ENCODE assay signal across 17 cellular contexts in genomic region chr17:34582185-34582900, GRCh38. TPM values are rescaled to one million over a fixed set of nuclear protein-coding genes. Genes with fewer than 3 reads are reported as not detected.
A peak's percentile ranks its signal among the peaks of the same experiment; 100 is the strongest.
DNase-seq lines count a peak whose midpoint lies in the region; ATAC-seq and TF ChIP-seq lines count a peak whose summit lies in the region.
"Had no signal": no experiment of that assay in that cellular context is flagged by ENCODE, and none has a peak within 500 bp of the region (broad histone marks: within the 10 kb centered on the region; RNA-seq: fewer than 3 reads in every experiment).

No MANE protein-coding gene starts in this region.

- H4K20me1 ChIP-seq in SK-N-SH (ENCODE audit: insufficient read depth) = no peaks in the 10 kb centered on the region

- H3K4me3 ChIP-seq in SK-N-SH (ENCODE audit: low read depth in 2 of 2, low read length in 1 of 2) = no peak overlapping the region
- no peak overlapping the region for H3K4me3 ChIP-seq in effector memory CD4-positive, alpha-beta T cell (ENCODE audit: insufficient read depth, low read depth, low read length, poor library complexity, severe bottlenecking)

- WGBS in SK-N-SH (ENCODE audit: low lambda C conversion rate) = 25% methylated on average over 16 of the region's 22 CpGs

- no peaks in the 10 kb centered on the region for H3K9me3 ChIP-seq in SK-N-SH
- no peaks in the 10 kb centered on the region for H3K9me3 ChIP-seq in T-helper 17 cell (ENCODE audit: control insufficient read depth, low read length, poor library complexity, severe bottlenecking)
- no peaks in the 10 kb centered on the region for H3K9me3 ChIP-seq in effector memory CD4-positive, alpha-beta T cell (ENCODE audit: control insufficient read depth, low read length)
- H3K9me3 ChIP-seq: heart left ventricle had no signal

- no peak overlapping the region for H3K4me2 ChIP-seq in SK-N-SH

- POLR2A ChIA-PET in SK-N-SH (lab: Yijun Ruan, JAX) = no interaction called here

- H3K36me3 ChIP-seq in SK-N-SH (replicated peaks in 1 of 2; ENCODE audit: control insufficient read depth in 1 of 2, insufficient read depth in 2 of 2, low read length in 1 of 2) = no peaks in the 10 kb centered on the region
- H3K36me3 ChIP-seq in effector memory CD4-positive, alpha-beta T cell (ENCODE audit: control insufficient read depth, insufficient read depth, low read length) = no peaks in the 10 kb centered on the region
- H3K36me3 ChIP-seq: heart left ventricle had no signal

- H3K27ac Mint-ChIP-seq in T-helper 17 cell (no peak overlapping the region), type B pancreatic cell (no peak overlapping the region)
- H3K27ac Mint-ChIP-seq: activated naive CD4-positive, alpha-beta T cell treated with anti-CD3 and anti-CD28 coated beads for 36 hours; stimulated activated effector memory CD8-positive, alpha-beta T cell treated with anti-CD3 and anti-CD28 coated beads, Interleukin-12 subunit alpha, Interleukin-12 subunit beta, amount 100 ng/mL, for 72 hours had no signal

- CTCF ChIA-PET in SK-N-SH (lab: Yijun Ruan, JAX) = interaction anchor here (1.1 to 6.8 kb wide), 13 partner anchors 10 to 310 kb away, joined by 3 to 45 read pairs (median 4); no protein-coding TSS in a partner anchor

- peaks cover 0 to 18% of the 10 kb centered on the region in 2 experiments; a peak in 1 of 4 replicates for H3K4me1 ChIP-seq in SK-N-SH (ENCODE audit: control insufficient read depth in 1 of 2, insufficient read depth in 2 of 2, low read depth in 1 of 2, low read length in 1 of 2)
- H3K4me1 ChIP-seq in effector memory CD4-positive, alpha-beta T cell (ENCODE audit: control insufficient read depth, insufficient read depth, low read length, poor library complexity, severe bottlenecking) = peaks cover 25% of the 10 kb centered on the region

- peak; percentile 53 for DNase-seq in SK-N-SH
- no peak for DNase-seq in T-helper 17 cell
- peak; percentile 41 for DNase-seq in iPS-NIHi11 (ENCODE audit: low spot score)
- no peak for DNase-seq in type B pancreatic cell (ENCODE audit: extremely low spot score, unreplicated experiment)
- no peak for DNase-seq in effector memory CD4-positive, alpha-beta T cell
- no peak for DNase-seq in GF-D8 (lab: John Stamatoyannopoulos, UW)
- DNase-seq in amygdala (lab: John Stamatoyannopoulos, UW) = no peak
- DNase-seq: activated naive CD4-positive, alpha-beta T cell treated with anti-CD3 and anti-CD28 coated beads for 36 hours; COR-L47; erythroblast; heart left ventricle; NCI-H2171; stimulated activated CD4-positive, alpha-beta T cell treated with anti-CD3 and anti-CD28 coated beads, Interleukin-4, amount 100 ng/mL, for 4 hours had no signal

- H3K36me3 Mint-ChIP-seq in T-helper 17 cell (ENCODE audit: low read depth) (peaks cover 4% of the 10 kb centered on the region), type B pancreatic cell (no peaks in the 10 kb centered on the region)
- H3K36me3 Mint-ChIP-seq: stimulated activated effector memory CD8-positive, alpha-beta T cell treated with anti-CD3 and anti-CD28 coated beads, Interleukin-12 subunit alpha, Interleukin-12 subunit beta, amount 100 ng/mL, for 72 hours had no signal

- H3K27ac ChIP-seq in SK-N-SH (ENCODE audit: low read depth in 2 of 2, low read length in 1 of 2) = no peak overlapping the region
- no peak overlapping the region for H3K27ac ChIP-seq in effector memory CD4-positive, alpha-beta T cell (ENCODE audit: insufficient read depth, low read length, poor library complexity, severe bottlenecking)
- H3K27ac ChIP-seq: heart left ventricle had no signal

- no peaks in the 10 kb centered on the region for H3K79me2 ChIP-seq in SK-N-SH (ENCODE audit: insufficient read depth)

- H3K27me3 Mint-ChIP-seq in T-helper 17 cell (peaks cover 68% of the 10 kb centered on the region), type B pancreatic cell (peaks cover 87% of the 10 kb centered on the region)

- H3K9me3 Mint-ChIP-seq in type B pancreatic cell = no peaks in the 10 kb centered on the region
- H3K9me3 Mint-ChIP-seq: activated naive CD4-positive, alpha-beta T cell treated with anti-CD3 and anti-CD28 coated beads for 36 hours; stimulated activated effector memory CD8-positive, alpha-beta T cell treated with anti-CD3 and anti-CD28 coated beads, Interleukin-12 subunit alpha, Interleukin-12 subunit beta, amount 100 ng/mL, for 72 hours had no signal

- ATAC-seq in SK-N-SH treated with all-trans-retinoic acid at 6 μM for 48 hours (no peak), T-helper 17 cell (no peak)
- ATAC-seq: HepG2; stimulated activated effector memory CD8-positive, alpha-beta T cell treated with anti-CD3 and anti-CD28 coated beads, Interleukin-12 subunit alpha, Interleukin-12 subunit beta, amount 100 ng/mL, for 72 hours had no signal

- no peak for TF ChIP-seq CTCF in SK-N-SH (IDR thresholded peaks at IDR 0.05)
- TF ChIP-seq CTCF in type B pancreatic cell (conservative IDR thresholded peaks at IDR 0.05) = no peak

- H2AFZ ChIP-seq in SK-N-SH (ENCODE audit: low read depth) = no peak overlapping the region

- TF ChIP-seq EP300 in SK-N-SH (IDR thresholded peaks at IDR 0.05; ENCODE audit: borderline replicate concordance in 1 of 2, low read depth in 1 of 2, low read length in 1 of 2) = no peak

- TF ChIP-seq RAD21 in SK-N-SH (IDR thresholded peaks at IDR 0.05; ENCODE audit: low read length) = no peak

- no peaks in the 10 kb centered on the region for H3F3A ChIP-seq in SK-N-SH (replicated peaks; ENCODE audit: insufficient read depth)

- H3K9me2 ChIP-seq in SK-N-SH = no peaks in the 10 kb centered on the region

- peaks cover 14% of the 10 kb centered on the region for H3K4me1 Mint-ChIP-seq in T-helper 17 cell
- no peaks in the 10 kb centered on the region for H3K4me1 Mint-ChIP-seq in type B pancreatic cell (ENCODE audit: unreplicated experiment)

- peak overlapping the region; percentile 63 for H3K4me3 Mint-ChIP-seq in T-helper 17 cell
- peak overlapping the region; percentile 73 for H3K4me3 Mint-ChIP-seq in type B pancreatic cell
- H3K4me3 Mint-ChIP-seq: stimulated activated effector memory CD8-positive, alpha-beta T cell treated with anti-CD3 and anti-CD28 coated beads, Interleukin-12 subunit alpha, Interleukin-12 subunit beta, amount 100 ng/mL, for 72 hours had no signal

- H3K27me3 ChIP-seq in SK-N-SH (ENCODE audit: insufficient read depth) = peaks cover 82% of the 10 kb centered on the region
- H3K27me3 ChIP-seq in effector memory CD4-positive, alpha-beta T cell (replicated peaks; ENCODE audit: control insufficient read depth, insufficient read depth, low read length, poor library complexity, severe bottlenecking) = peaks cover 48% of the 10 kb centered on the region

- no peak overlapping the region for H3K9ac ChIP-seq in SK-N-SH

TF ChIP-seq in SK-N-SH, 30 proteins besides CTCF, POLR2A, EP300 and RAD21 (continues in another document):
- TF ChIP-seq FOXJ3 (CRISPR knock-in tag; IDR thresholded peaks at IDR 0.05) (no peak), ELF1 (IDR thresholded peaks at IDR 0.05) (no peak), ZBTB33 (IDR thresholded peaks at IDR 0.05; ENCODE audit: borderline replicate concordance, low read depth) (no peak), RXRA (IDR thresholded peaks at IDR 0.05; ENCODE audit: borderline replicate concordance, low read depth) (no peak), TEAD4 (IDR thresholded peaks at IDR 0.05; ENCODE audit: borderline replicate concordance, insufficient read depth) (no peak)

TF ChIP-seq in SK-N-SH treated with all-trans-retinoic acid at 6 μM for 48 hours, 23 proteins besides CTCF, POLR2A, EP300 and RAD21 (continues in another document):
- TF ChIP-seq ZNF565 (CRISPR knock-in tag; conservative IDR thresholded peaks at IDR 0.05; ENCODE audit: low read depth) (no peak), GLIS3 (CRISPR knock-in tag; IDR thresholded peaks at IDR 0.05) (no peak), CREB5 (CRISPR knock-in tag; IDR thresholded peaks at IDR 0.05; ENCODE audit: low read depth) (no peak), ZNF8 (CRISPR knock-in tag; IDR thresholded peaks at IDR 0.05) (no peak), PATZ1 (CRISPR knock-in tag; IDR thresholded peaks at IDR 0.05; ENCODE audit: borderline replicate concordance) (no peak), TOX (CRISPR knock-in tag; IDR thresholded peaks at IDR 0.05; ENCODE audit: borderline replicate concordance) (no peak)

RNA-seq across cellular contexts. Expression of gene TMEM132E, which starts 3.0 kb away (rescaled TPM):
- polyA plus RNA-seq in SK-N-SH (2012; rRNA removed) = not detected in 2 replicates
- not detected in 2 replicates for polyA plus RNA-seq in SK-N-SH (2012; cell fraction: cytosol; rRNA removed)
- polyA plus RNA-seq in SK-N-SH (2012; cell fraction: nucleus; rRNA removed) = not detected in 2 replicates
- not detected for total RNA-seq in T-helper 17 cell
- 0.92 and 1.2 TPM in 2 replicates for total RNA-seq in type B pancreatic cell (ENCODE audit: low replicate concordance)
- total RNA-seq: activated naive CD4-positive, alpha-beta T cell treated with anti-CD3 and anti-CD28 coated beads for 36 hours; HepG2; SK-MEL-5 had no signal
- polyA plus RNA-seq: HepG2 had no signal

Comparison
In these comparisons a context has a peak if more than half of its experiments do, and no peak if none do; other contexts are left out.
1. DNase-seq: peak in SK-N-SH (single experiment) and iPS-NIHi11 (single experiment); none in T-helper 17 cell (0 of 3), type B pancreatic cell (single experiment), effector memory CD4-positive, alpha-beta T cell (0 of 3), GF-D8 (single experiment) and amygdala (0 of 56).